Comparison of ENCODE assay signal across 9 cellular contexts in genomic region chr19:54160948-54161347, GRCh38. TPM values are rescaled to one million over a fixed set of nuclear protein-coding genes. Genes with fewer than 3 reads are reported as not detected.
DNase-seq lines count a peak whose midpoint lies in the region; ATAC-seq, FAIRE-seq and TF ChIP-seq lines count a peak whose summit lies in the region.
"Had no signal": no experiment of that assay in that cellular context is flagged by ENCODE, and none has a peak within 500 bp of the region (broad histone marks: within the 10 kb centered on the region; RNA-seq: fewer than 3 reads in every experiment).

No MANE protein-coding gene starts in this region.

- H3K4me3 Mint-ChIP-seq in HFFc6 (peak overlapping the region; percentile 91), astrocyte (ENCODE audit: unreplicated experiment) (peak overlapping the region; percentile 98)

- peaks cover 0 to 36% (median 29%) of the 10 kb centered on the region in 11 experiments; a peak in 15 of 22 replicates for H4K20me1 ChIP-seq in BLaER1 treated with 17β-estradiol and CSF1 and Interleukin-3, amounts not matched to agents 10 nM and 100 nM
- peaks cover 6% of the 10 kb centered on the region for H4K20me1 ChIP-seq in astrocyte (ENCODE audit: insufficient read depth, low read length)

- H3K4me3 ChIP-seq in BLaER1 treated with 17β-estradiol and CSF1 and Interleukin-3, amounts not matched to agents 10 nM and 100 nM: peak overlapping the region; percentile 60 to 80 (median 70)
- peak overlapping the region; percentile 69 for H3K4me3 ChIP-seq in astrocyte (ENCODE audit: insufficient read depth, low read depth, low read length)
- peak overlapping the region; percentile 89 to 96 for H3K4me3 ChIP-seq in muscle layer of colon (ENCODE audit: low read depth in 1 of 2, low read length in 2 of 2)
- H3K4me3 ChIP-seq in upper lobe of left lung: peak overlapping the region in 1 of 4 donors; percentile 96

- H3K36me3 Mint-ChIP-seq in HFFc6 (ENCODE audit: low read depth) (peaks cover 30% of the 10 kb centered on the region), astrocyte (ENCODE audit: low read depth, unreplicated experiment) (peaks cover 6% of the 10 kb centered on the region)

- peak overlapping the region; percentile 83 to 91 (median 85) for H3K9ac ChIP-seq in BLaER1 treated with 17β-estradiol and CSF1 and Interleukin-3, amounts not matched to agents 10 nM and 100 nM
- H3K9ac ChIP-seq in astrocyte (ENCODE audit: low read length) (peak overlapping the region; percentile 84), muscle layer of colon (ENCODE audit: low read length) (peak overlapping the region; percentile 92)

- H3K4me1 ChIP-seq in BLaER1 treated with 17β-estradiol and CSF1 and Interleukin-3, amounts not matched to agents 10 nM and 100 nM: peaks cover 49 to 72% (median 60%) of the 10 kb centered on the region in 10 experiments
- peaks cover 22% of the 10 kb centered on the region for H3K4me1 ChIP-seq in astrocyte (ENCODE audit: insufficient read depth, low read length)
- peaks cover 35% of the 10 kb centered on the region for H3K4me1 ChIP-seq in muscle layer of colon (ENCODE audit: insufficient read depth, low read length)
- peaks cover 44 to 60% (median 48%) of the 10 kb centered on the region in 4 donors for H3K4me1 ChIP-seq in upper lobe of left lung

- H3K27ac Mint-ChIP-seq in HFFc6 (peak overlapping the region; percentile 96), astrocyte (ENCODE audit: unreplicated experiment) (peak overlapping the region; percentile 87)

- H3K4me2 ChIP-seq in BLaER1 treated with 17β-estradiol and CSF1 and Interleukin-3, amounts not matched to agents 10 nM and 100 nM: peak overlapping the region; percentile 87 to 99 (median 98)
- H3K4me2 ChIP-seq in astrocyte (ENCODE audit: low read length): peak overlapping the region; percentile 94

- H3K27me3 ChIP-seq in BLaER1 treated with 17β-estradiol and CSF1 and Interleukin-3, amounts not matched to agents 10 nM and 100 nM: no peaks in the 10 kb centered on the region
- H3K27me3 ChIP-seq in astrocyte (ENCODE audit: insufficient read depth, low read length): no peaks in the 10 kb centered on the region
- H3K27me3 ChIP-seq in muscle layer of colon (ENCODE audit: control insufficient read depth in 1 of 2, insufficient read depth in 2 of 2, low read length in 2 of 2): peaks cover 0 to 16% of the 10 kb centered on the region in 2 donors
- H3K27me3 ChIP-seq in upper lobe of left lung: no peaks in the 10 kb centered on the region

- intact Hi-C loops in left colon (cut with DNase I, micrococcal nuclease) (no loop called here), sciatic nerve (cut with DNase I) (no loop called here)

- WGBS in upper lobe of left lung, 2 donors: 50 to 58% methylated on average over 13 of the region's 13 CpGs

- DNase-seq in HFFc6 (no peak), astrocyte (ENCODE audit: low read depth) (no peak), upper lobe of left lung (no peak), left colon (no peak), sciatic nerve (ENCODE audit: low spot score) (no peak)
- DNase-seq: SHP77 had no signal

- peaks cover 26% of the 10 kb centered on the region for H3K9me3 Mint-ChIP-seq in HFFc6
- H3K9me3 Mint-ChIP-seq in astrocyte (ENCODE audit: unreplicated experiment): peaks cover 7% of the 10 kb centered on the region

- H3K4me1 Mint-ChIP-seq in HFFc6 (ENCODE audit: low read depth) (peaks cover 39% of the 10 kb centered on the region), astrocyte (ENCODE audit: low read depth, unreplicated experiment) (peaks cover 7% of the 10 kb centered on the region)

- peak overlapping the region; percentile 5 for H2AFZ ChIP-seq in astrocyte (ENCODE audit: low read depth, low read length)

- no peak for TF ChIP-seq EP300 in upper lobe of left lung (IDR thresholded peaks at IDR 0.05)

- peaks cover 22 to 25% (median 24%) of the 10 kb centered on the region in 11 experiments for H3K36me3 ChIP-seq in BLaER1 treated with 17β-estradiol and CSF1 and Interleukin-3, amounts not matched to agents 10 nM and 100 nM
- peaks cover 14% of the 10 kb centered on the region for H3K36me3 ChIP-seq in astrocyte (ENCODE audit: insufficient read depth, low read length)
- H3K36me3 ChIP-seq in muscle layer of colon (ENCODE audit: insufficient read depth, low read length): peaks cover 25% of the 10 kb centered on the region
- H3K36me3 ChIP-seq in upper lobe of left lung: peaks cover 0 to 24% (median 20%) of the 10 kb centered on the region in 4 donors

- H3K9me3 ChIP-seq in BLaER1 treated with 17β-estradiol and CSF1 and Interleukin-3, amounts not matched to agents 10 nM and 100 nM (replicated peaks in 1 of 11): peaks cover 0 to 10% (median 0%) of the 10 kb centered on the region in 11 experiments; a peak in 4 of 22 replicates
- H3K9me3 ChIP-seq in astrocyte (ENCODE audit: insufficient read depth, low read depth, low read length): no peaks in the 10 kb centered on the region
- H3K9me3 ChIP-seq in muscle layer of colon (ENCODE audit: low read length): no peaks in the 10 kb centered on the region
- H3K9me3 ChIP-seq in upper lobe of left lung: no peaks in the 10 kb centered on the region

- ATAC-seq in upper lobe of left lung (ENCODE audit: low FRiP score in 2 of 2) (no peak), left colon (no peak), GM21528 (IDR thresholded peaks at IDR 0.05; ENCODE audit: low FRiP score, unreplicated experiment) (no peak), sciatic nerve (no peak)

- TF ChIP-seq CTCF in HFFc6 (IDR thresholded peaks at IDR 0.05) (no peak), astrocyte (IDR thresholded peaks at IDR 0.05; ENCODE audit: insufficient read depth, low read depth, low read length) (no peak), upper lobe of left lung (IDR thresholded peaks at IDR 0.05) (no peak)

- peak overlapping the region in 10 of 11 experiments; percentile 76 to 91 (median 84); a peak in 19 of 22 replicates for H3K27ac ChIP-seq in BLaER1 treated with 17β-estradiol and CSF1 and Interleukin-3, amounts not matched to agents 10 nM and 100 nM
- H3K27ac ChIP-seq in astrocyte (ENCODE audit: low read depth, low read length) (peak overlapping the region; percentile 78), muscle layer of colon (ENCODE audit: low read depth, low read length) (peak overlapping the region; percentile 93), upper lobe of left lung (peak overlapping the region in 1 of 4 donors; percentile 98)

- no peak for TF ChIP-seq POLR2A in upper lobe of left lung (IDR thresholded peaks at IDR 0.05)

- H3K27me3 Mint-ChIP-seq in HFFc6 (ENCODE audit: insufficient read depth) (peaks cover 10% of the 10 kb centered on the region), astrocyte (ENCODE audit: low read depth, unreplicated experiment) (peaks cover 10% of the 10 kb centered on the region)

- H3K79me2 ChIP-seq in astrocyte (ENCODE audit: insufficient read depth, low read length): peaks cover 18% of the 10 kb centered on the region

- FAIRE-seq in astrocyte (lab: Jason Lieb, UNC): no peak

RNA-seq across cellular contexts. Expression of gene LENG1, which starts 1.4 kb away (rescaled TPM):
- 1 to 10 TPM; 3.7 to 7.6 (median 6.2) TPM for total RNA-seq in HFFc6 (2021; fragmentation: NEBNext Ultra II Directional; extraction: Animal tissue kit (Norgen Biotek cat#: 25700))
- total RNA-seq in astrocyte (4.1 and 4.8 TPM in 2 replicates), upper lobe of left lung (10 to 100 TPM in 3 of 6 donors, 1 to 10 TPM in 3; 8.5 to 16.8 (median 9.4) TPM), left colon (1 to 10 TPM; 5.3 to 7.3 TPM), sciatic nerve (6.3 TPM)

RNA-seq across cellular contexts. Expression of gene TMC4, which starts 12.0 kb away (rescaled TPM):
- total RNA-seq in HFFc6 (2021; fragmentation: NEBNext Ultra II Directional; extraction: Animal tissue kit (Norgen Biotek cat#: 25700)): under 1 TPM; 0.43 to 0.70 (median 0.55) TPM
- total RNA-seq in astrocyte (0.94 and 1.9 TPM in 2 replicates), upper lobe of left lung (100 to 1,000 TPM in 1 of 6 donors, 10 to 100 TPM in 5; 35.7 to 116 (median 48.5) TPM), left colon (100 to 1,000 TPM; 209 to 217 TPM), sciatic nerve (2.9 TPM)

RNA-seq across cellular contexts. Expression of gene CNOT3, which starts 23.4 kb away (rescaled TPM):
- 10 to 100 TPM; 46.4 to 65.5 (median 59.6) TPM for total RNA-seq in HFFc6 (2021; fragmentation: NEBNext Ultra II Directional; extraction: Animal tissue kit (Norgen Biotek cat#: 25700))
- total RNA-seq in astrocyte (39.2 and 47.1 TPM in 2 replicates), upper lobe of left lung (10 to 100 TPM; 18.8 to 65.0 (median 36.6) TPM), left colon (10 to 100 TPM; 32.9 to 42.2 TPM), sciatic nerve (38.1 TPM)

RNA-seq across cellular contexts. Expression of gene MBOAT7, which starts 28.4 kb away (rescaled TPM):
- total RNA-seq in HFFc6 (2021; fragmentation: NEBNext Ultra II Directional; extraction: Animal tissue kit (Norgen Biotek cat#: 25700)): 100 to 1,000 TPM; 263 to 354 (median 313) TPM
- total RNA-seq in astrocyte (145 and 162 TPM in 2 replicates), upper lobe of left lung (100 to 1,000 TPM in 1 of 6 donors, 10 to 100 TPM in 5; 43.7 to 121 (median 75.4) TPM), left colon (100 to 1,000 TPM; 144 to 152 TPM), sciatic nerve (56.0 TPM)

RNA-seq across cellular contexts. Expression of gene TSEN34, which starts 30.2 kb away (rescaled TPM):
- 10 to 100 TPM; 51.2 to 58.8 (median 54.4) TPM for total RNA-seq in HFFc6 (2021; fragmentation: NEBNext Ultra II Directional; extraction: Animal tissue kit (Norgen Biotek cat#: 25700))
- total RNA-seq in astrocyte: 50.1 and 52.6 TPM in 2 replicates
- 10 to 100 TPM; 43.2 to 78.4 (median 49.7) TPM for total RNA-seq in upper lobe of left lung
- total RNA-seq in left colon: 10 to 100 TPM; 38.9 to 41.6 TPM
- 24.3 TPM for total RNA-seq in sciatic nerve
